1 cellular context compared by ENCODE assay signal in genomic region chr17:57004944-57005579, GRCh38.
TF ChIP-seq lines count a peak whose summit lies in the region.

No MANE protein-coding gene starts in this region.

TF ChIP-seq in GM12878, 131 proteins besides CTCF, POLR2A, EP300 and RAD21 (continued from another document):
- TF ChIP-seq RELB (IDR thresholded peaks at IDR 0.05; ENCODE audit: low read depth) = peak; percentile 82
- TF ChIP-seq BACH1 (IDR thresholded peaks at IDR 0.05; ENCODE audit: borderline replicate concordance) = no peak
- TF ChIP-seq PBX3 (IDR thresholded peaks at IDR 0.05; ENCODE audit: insufficient replicate concordance, low read depth, low read length) = no peak
- TF ChIP-seq TAF1 (IDR thresholded peaks at IDR 0.05; ENCODE audit: borderline replicate concordance, low read depth, low read length) = peak; percentile 43; the same call in 1 of the 2 replicates
- no peak for TF ChIP-seq IRF5 (IDR thresholded peaks at IDR 0.05; ENCODE audit: borderline replicate concordance)
- TF ChIP-seq MTA2 (IDR thresholded peaks at IDR 0.05; ENCODE audit: low read depth) = peak; percentile 78
- TF ChIP-seq SMAD5 (IDR thresholded peaks at IDR 0.05; ENCODE audit: low read depth) = no peak
- no peak for TF ChIP-seq CUX1 (IDR thresholded peaks at IDR 0.05; ENCODE audit: insufficient replicate concordance, low read depth, low read length)
- TF ChIP-seq CREM (IDR thresholded peaks at IDR 0.05; ENCODE audit: low read depth) = no peak; the same call in none of the 2 replicates
- peak in 1 of 2 experiments; percentile 71; a peak in 1 of 4 replicates for TF ChIP-seq ETV6 (conservative IDR thresholded peaks at IDR 0.05 in 1 of 2, IDR thresholded peaks at IDR 0.05 in 1 of 2; ENCODE audit: borderline replicate concordance in 1 of 2, low read depth in 1 of 2)
- 0 out of 2 replicates have a peak, but pooled peaks have one; percentile 47 for TF ChIP-seq ATF2 (IDR thresholded peaks at IDR 0.05; ENCODE audit: low read length)
- TF ChIP-seq SUZ12 (IDR thresholded peaks at IDR 0.05; ENCODE audit: unreplicated experiment) = no peak
- TF ChIP-seq HDGF (IDR thresholded peaks at IDR 0.05) = no peak
- TF ChIP-seq HDAC2 (IDR thresholded peaks at IDR 0.05) = no peak
- TF ChIP-seq ZNF687 (IDR thresholded peaks at IDR 0.05) = peak; percentile 79
- peak; percentile 68 for TF ChIP-seq FOXM1 (IDR thresholded peaks at IDR 0.05; ENCODE audit: low read depth, low read length)
- peak; percentile 58; the same call in 1 of the 2 replicates for TF ChIP-seq ZBTB40 (IDR thresholded peaks at IDR 0.05; ENCODE audit: borderline replicate concordance)
- peak; percentile 24; the same call in 1 of the 2 replicates for TF ChIP-seq TBL1XR1 (IDR thresholded peaks at IDR 0.05; ENCODE audit: low read depth, low read length)
- TF ChIP-seq ZNF217 (IDR thresholded peaks at IDR 0.05) = 0 out of 2 replicates have a peak, but pooled peaks have one; percentile 48
- TF ChIP-seq IKZF2 (IDR thresholded peaks at IDR 0.05) = peak; percentile 88 to 91
- no peak for TF ChIP-seq ELK1 (IDR thresholded peaks at IDR 0.05; ENCODE audit: low read depth, low read length)
- TF ChIP-seq SUPT20H (IDR thresholded peaks at IDR 0.05; ENCODE audit: borderline replicate concordance, control insufficient read depth, low read depth, low read length) = no peak
